Comparison of ENCODE assay signal across 20 cellular contexts in the genomic region with DNA sequence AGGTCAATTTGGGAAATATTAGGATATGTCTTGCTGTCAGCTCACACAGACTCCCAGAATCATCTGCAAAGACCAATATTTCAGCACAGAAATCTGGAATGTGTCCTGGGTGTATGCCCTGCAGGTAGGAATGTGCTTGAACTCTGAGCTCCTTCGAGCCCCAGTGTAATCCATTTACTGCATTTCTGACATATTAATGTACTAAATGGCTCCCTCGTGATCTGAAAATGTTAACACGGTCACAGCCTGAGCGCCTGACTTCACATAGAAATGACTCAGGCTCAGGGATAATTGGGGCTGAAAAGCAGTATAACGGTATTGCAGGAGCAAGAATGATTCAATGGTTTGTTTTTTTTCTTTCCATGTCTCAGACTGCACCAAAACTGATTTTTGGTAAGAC. TPM values are rescaled to one million over a fixed set of nuclear protein-coding genes. Genes with fewer than 3 reads are reported as not detected.
DNase-seq lines count a peak whose midpoint lies in the region; ATAC-seq and TF ChIP-seq lines count a peak whose summit lies in the region.
"Had no signal": no experiment of that assay in that cellular context is flagged by ENCODE, and none has a peak within 500 bp of the region (broad histone marks: within the 10 kb centered on the region; RNA-seq: fewer than 3 reads in every experiment).

No MANE protein-coding gene starts in this region.

- in situ Hi-C loops in mammary epithelial cell (cut with MboI; ENCODE audit: low sequenced_read_pairs in 2 of 2): loop anchor here (25.0 kb wide), 2 partner anchors 452 to 752 kb away; no protein-coding TSS in a partner anchor

- H4K20me1 ChIP-seq in mammary epithelial cell (ENCODE audit: insufficient read depth, low read length): no peaks in the 10 kb centered on the region

- intact Hi-C loops in mammary epithelial cell (cut with micrococcal nuclease) (no loop called here), breast epithelium (cut with DNase I; ENCODE audit: low total_unique reads) (no loop called here)

- H3K36me3 Mint-ChIP-seq in activated naive CD8-positive, alpha-beta T cell treated with anti-CD3 and anti-CD28 coated beads for 36 hours: no peaks in the 10 kb centered on the region
- H3K36me3 Mint-ChIP-seq: brain; CD8-positive, alpha-beta memory T cell; memory B cell had no signal

- no peaks in the 10 kb centered on the region for H3K27me3 Mint-ChIP-seq in activated naive CD8-positive, alpha-beta T cell treated with anti-CD3 and anti-CD28 coated beads for 36 hours
- H3K27me3 Mint-ChIP-seq: activated CD4-positive, alpha-beta T cell treated with anti-CD3 and anti-CD28 coated beads for 36 hours had no signal

- peak; percentile 57 for ATAC-seq in foreskin keratinocyte
- ATAC-seq: activated CD4-positive, alpha-beta T cell treated with anti-CD3 and anti-CD28 coated beads for 36 hours had no signal

- H3K4me3 ChIP-seq in mammary epithelial cell (replicated peaks in 1 of 3; ENCODE audit: insufficient read depth in 1 of 3, low read depth in 2 of 3, low read length in 3 of 3): no peak overlapping the region
- no peak overlapping the region for H3K4me3 ChIP-seq in breast epithelium
- H3K4me3 ChIP-seq: right atrium auricular region, testis had no signal

- H3K27me3 ChIP-seq in mammary epithelial cell (ENCODE audit: insufficient read depth, low read length) (peaks cover 2% of the 10 kb centered on the region), breast epithelium (no peaks in the 10 kb centered on the region), foreskin keratinocyte (no peaks in the 10 kb centered on the region)
- H3K27me3 ChIP-seq: right atrium auricular region, testis had no signal

- TF ChIP-seq CTCF in mammary epithelial cell (conservative IDR thresholded peaks at IDR 0.05 in 1 of 2, IDR thresholded peaks at IDR 0.05 in 1 of 2; ENCODE audit: extremely low read depth in 1 of 2, insufficient read depth in 1 of 2, low read depth in 1 of 2, low read length in 2 of 2) (peak; percentile 24 to 28), breast epithelium (IDR thresholded peaks at IDR 0.05) (no peak), foreskin keratinocyte (conservative IDR thresholded peaks at IDR 0.05) (no peak)

- H3K4me2 ChIP-seq in mammary epithelial cell (ENCODE audit: insufficient read depth, low read depth, low read length): no peak overlapping the region

- H3K36me3 ChIP-seq in mammary epithelial cell (ENCODE audit: insufficient read depth, low read length) (no peaks in the 10 kb centered on the region), breast epithelium (no peaks in the 10 kb centered on the region)
- H3K36me3 ChIP-seq: right atrium auricular region had no signal

- H3K27ac ChIP-seq in mammary epithelial cell (ENCODE audit: insufficient read depth, low read depth, low read length): no peak overlapping the region
- H3K27ac ChIP-seq in breast epithelium: no peak overlapping the region
- no peak overlapping the region for H3K27ac ChIP-seq in foreskin keratinocyte
- H3K27ac ChIP-seq: 22Rv1, right atrium auricular region, testis had no signal

- no peak for DNase-seq in mammary epithelial cell
- no peak for DNase-seq in breast epithelium (ENCODE audit: low spot score in 2 of 2)
- peak; percentile 39 for DNase-seq in T1000 (lab: John Stamatoyannopoulos, UW)
- DNase-seq in foreskin keratinocyte: peak in 1 of 2 donors; percentile 52
- DNase-seq in Ammon's horn (ENCODE audit: low spot score): no peak
- no peak for DNase-seq in erythroblast (lab: John Stamatoyannopoulos, UW)
- DNase-seq in activated naive CD8-positive, alpha-beta T cell treated with anti-CD3 and anti-CD28 coated beads for 36 hours: no peak
- DNase-seq in GOT3 (lab: John Stamatoyannopoulos, UW): no peak
- DNase-seq: activated CD4-positive, alpha-beta T cell treated with anti-CD3 and anti-CD28 coated beads for 36 hours; activated CD8-positive, alpha-beta memory T cell treated with anti-CD3 and anti-CD28 coated beads, Interleukin-2, amount 50 U/mL, for 4 hours; activated naive CD4-positive, alpha-beta T cell; CD8-positive, alpha-beta memory T cell; SIG-M5; testis had no signal

- H3K79me2 ChIP-seq in mammary epithelial cell (ENCODE audit: insufficient read depth, low read length): no peaks in the 10 kb centered on the region

- H3K4me1 Mint-ChIP-seq in activated naive CD8-positive, alpha-beta T cell treated with anti-CD3 and anti-CD28 coated beads for 36 hours: no peaks in the 10 kb centered on the region
- H3K4me1 Mint-ChIP-seq: activated CD4-positive, alpha-beta T cell treated with anti-CD3 and anti-CD28 coated beads for 36 hours; CD8-positive, alpha-beta memory T cell; memory B cell; nephron had no signal

- WGBS in mammary epithelial cell (ENCODE audit: low coverage, missing lambda C conversion rate): 31% methylated on average over 5 of the region's 5 CpGs

- H3K9ac ChIP-seq in mammary epithelial cell (ENCODE audit: insufficient read depth, low read length): no peak overlapping the region

- no peak overlapping the region for H3K4me3 Mint-ChIP-seq in activated naive CD8-positive, alpha-beta T cell treated with anti-CD3 and anti-CD28 coated beads for 36 hours
- H3K4me3 Mint-ChIP-seq: activated CD4-positive, alpha-beta T cell treated with anti-CD3 and anti-CD28 coated beads for 36 hours; brain; CD8-positive, alpha-beta memory T cell; memory B cell; nephron had no signal

- no peak for TF ChIP-seq POLR2A in breast epithelium (IDR thresholded peaks at IDR 0.05)
- TF ChIP-seq POLR2A in erythroblast (IDR thresholded peaks at IDR 0.05; ENCODE audit: low read length): no peak

- CTCF ChIA-PET in mammary epithelial cell (lab: Charles Lee; ENCODE audit: low non-redundant PET): no interaction called here

- H3K9me3 ChIP-seq in mammary epithelial cell (replicated peaks; ENCODE audit: insufficient read depth, low read length): no peaks in the 10 kb centered on the region
- no peaks in the 10 kb centered on the region for H3K9me3 ChIP-seq in breast epithelium
- H3K9me3 ChIP-seq: right atrium auricular region, testis had no signal

- no TSS peak for BruUV-seq in mammary epithelial cell (replicated peaks; lab: Mats Ljungman, UMichigan)

- no peak overlapping the region for H2AFZ ChIP-seq in mammary epithelial cell (ENCODE audit: low read depth, low read length)

- no peak overlapping the region for H3K27ac Mint-ChIP-seq in activated naive CD8-positive, alpha-beta T cell treated with anti-CD3 and anti-CD28 coated beads for 36 hours
- H3K27ac Mint-ChIP-seq: activated CD4-positive, alpha-beta T cell treated with anti-CD3 and anti-CD28 coated beads for 36 hours; CD8-positive, alpha-beta memory T cell; memory B cell; nephron had no signal

- H3K9me3 Mint-ChIP-seq in activated naive CD8-positive, alpha-beta T cell treated with anti-CD3 and anti-CD28 coated beads for 36 hours: no peaks in the 10 kb centered on the region
- H3K9me3 Mint-ChIP-seq: brain; CD8-positive, alpha-beta memory T cell; memory B cell; nephron had no signal

- H3K4me1 ChIP-seq in mammary epithelial cell (ENCODE audit: insufficient read depth, low read length) (no peaks in the 10 kb centered on the region), breast epithelium (no peaks in the 10 kb centered on the region), foreskin keratinocyte (no peaks in the 10 kb centered on the region)
- H3K4me1 ChIP-seq: right atrium auricular region, testis had no signal

- dilution Hi-C loops in mammary epithelial cell (cut with HindIII; ENCODE audit: low sequenced_read_pairs): loop anchor here (5.0 kb wide), 1 partner anchor 43 kb away; no protein-coding TSS in a partner anchor

RNA-seq across cellular contexts. Expression of a gene that starts 50.0 kb away (rescaled TPM):
- not detected for total RNA-seq in mammary epithelial cell
- not detected for polyA plus RNA-seq in mammary epithelial cell
- polyA minus RNA-seq in mammary epithelial cell: not detected
- under 1 TPM in 1 of 3 donors, not detected in 2; 0.16 TPM for total RNA-seq in breast epithelium
- total RNA-seq in foreskin keratinocyte: not detected in 2 replicates
- not detected in 2 replicates for polyA plus RNA-seq in foreskin keratinocyte
- under 1 TPM; 0.10 to 0.72 TPM for total RNA-seq in activated naive CD8-positive, alpha-beta T cell treated with anti-CD3 and anti-CD28 coated beads for 36 hours
- total RNA-seq: CD8-positive, alpha-beta memory T cell; fibroblast of villous mesenchyme had no signal
- polyA plus RNA-seq: CD8-positive, alpha-beta memory T cell had no signal

Comparison
In these comparisons a context has a peak if more than half of its experiments do, and no peak if none do; other contexts are left out.
1. CTCF ChIP-seq: peak in mammary epithelial cell (2 of 2); none in breast epithelium (0 of 3) and foreskin keratinocyte (single experiment).